ENCODE assay signal across 9 cellular contexts in genomic region chrX:65697173-65697572, GRCh38. TPM values are rescaled to one million over a fixed set of nuclear protein-coding genes. Genes with fewer than 3 reads are reported as not detected.
DNase-seq lines count a peak whose midpoint lies in the region; ATAC-seq and TF ChIP-seq lines count a peak whose summit lies in the region.
"Had no signal": no experiment of that assay in that cellular context is flagged by ENCODE, and none has a peak within 500 bp of the region (broad histone marks: within the 10 kb centered on the region; RNA-seq: fewer than 3 reads in every experiment).

No MANE protein-coding gene starts in this region.

- H3K4me3 ChIP-seq in GM08714 (ENCODE audit: low read length): peak overlapping the region; percentile 61; the same call in 1 of the 2 replicates
- no peak overlapping the region for H3K4me3 ChIP-seq in esophagus squamous epithelium

- intact Hi-C loops in esophagus squamous epithelium (cut with DNase I) (no loop called here), sciatic nerve (cut with DNase I) (no loop called here)

- DNase-seq in RPMI7951 (ENCODE audit: low read depth) (peak; percentile 77), esophagus squamous epithelium (lab: John Stamatoyannopoulos, UW) (no peak), sciatic nerve (ENCODE audit: low spot score) (no peak), hypothalamus (lab: John Stamatoyannopoulos, UW) (no peak)
- DNase-seq: NCI-H524 had no signal

- H3K9me3 ChIP-seq in esophagus squamous epithelium: no peaks in the 10 kb centered on the region

- no peak for TF ChIP-seq POLR2A in esophagus squamous epithelium (IDR thresholded peaks at IDR 0.05)

- peaks cover 5 to 75% (median 26%) of the 10 kb centered on the region in 3 donors for H3K4me1 ChIP-seq in esophagus squamous epithelium

- 18 to 45% methylated on average over 1 to 2 of the region's 2 CpGs for WGBS in esophagus squamous epithelium, 2 donors

- peak; percentile 29 for ATAC-seq in sciatic nerve
- ATAC-seq in HG03139 (IDR thresholded peaks at IDR 0.05; ENCODE audit: unreplicated experiment): no peak
- no peak for ATAC-seq in GM21515 (IDR thresholded peaks at IDR 0.05; ENCODE audit: unreplicated experiment)
- no peak for ATAC-seq in HG03521 (IDR thresholded peaks at IDR 0.05; ENCODE audit: unreplicated experiment)

- H3K27ac ChIP-seq in esophagus squamous epithelium: peak overlapping the region in 3 of 4 donors; percentile 64 to 75 (median 65)

- no peaks in the 10 kb centered on the region for H3K36me3 ChIP-seq in esophagus squamous epithelium

- no peaks in the 10 kb centered on the region for H3K27me3 ChIP-seq in esophagus squamous epithelium

- TF ChIP-seq CTCF in esophagus squamous epithelium (IDR thresholded peaks at IDR 0.05): no peak

RNA-seq across cellular contexts. Expression of gene MSN, which starts 29.7 kb away (rescaled TPM):
- 389 and 461 TPM in 2 replicates for total RNA-seq in RPMI7951 (2014; rRNA removed; shearing (Covaris generic))
- total RNA-seq in esophagus squamous epithelium: 100 to 1,000 TPM in 3 of 4 donors, 10 to 100 TPM in 1; 62.4 to 158 (median 133) TPM
- 325 TPM for total RNA-seq in sciatic nerve
